34 cellular contexts compared by ENCODE assay signal in the genomic region with DNA sequence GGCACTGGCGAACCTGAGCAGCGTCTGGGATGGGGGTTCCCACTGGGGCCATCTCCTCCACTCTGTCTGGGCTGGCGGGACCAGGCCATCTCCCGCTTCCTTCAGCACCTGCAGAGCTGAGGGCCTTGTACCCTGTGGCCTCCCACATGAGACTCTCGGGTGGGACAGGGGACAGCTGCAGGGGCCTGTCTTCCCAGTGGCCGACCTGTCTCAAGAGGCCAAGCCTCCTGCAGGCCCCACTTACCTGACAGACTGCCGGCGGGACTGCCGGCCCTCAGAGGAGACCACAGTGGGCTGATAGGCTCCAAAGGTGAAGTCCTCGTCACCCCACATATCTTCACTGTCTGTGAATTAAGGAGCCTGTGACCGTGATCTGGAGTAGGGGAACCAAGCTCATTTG.
"Had no signal": no experiment of that assay in that cellular context is flagged by ENCODE, and none has a peak within 500 bp of the region (broad histone marks: within the 10 kb centered on the region; RNA-seq: fewer than 3 reads in every experiment).

No MANE protein-coding gene starts in this region.

- DNase-seq: activated B cell treated with CpG ODN at 0.5 μM for 24 hours; activated CD4-positive, alpha-beta memory T cell treated with anti-CD3 and anti-CD28 coated beads, Interleukin-2, amount 10 ng/mL, durations not matched to agents 7 days and 5 days; activated CD4-positive, alpha-beta T cell treated with anti-CD3 and anti-CD28 coated beads for 1 hour; activated CD4-positive, alpha-beta T cell treated with anti-CD3 and anti-CD28 coated beads for 36 hours; activated CD4-positive, alpha-beta T cell treated with anti-CD3 and anti-CD28 coated beads for 48 hours; activated CD4-positive, alpha-beta T cell treated with anti-CD3 and anti-CD28 coated beads, Interleukin-2, amount 10 ng/mL, durations not matched to agents 7 days and 5 days; activated CD4-positive, alpha-beta T cell treated with anti-CD3 and anti-CD28 coated beads, Interleukin-2, amount 50 U/mL, for 48 hours; activated CD8-positive, alpha-beta memory T cell treated with anti-CD3 and anti-CD28 coated beads for 24 hours; activated CD8-positive, alpha-beta memory T cell treated with anti-CD3 and anti-CD28 coated beads, Interleukin-2, amount 10 ng/mL, durations not matched to agents 7 days and 5 days; activated CD8-positive, alpha-beta memory T cell treated with anti-CD3 and anti-CD28 coated beads, Interleukin-2, amount 50 U/mL, for 48 hours; activated CD8-positive, alpha-beta T cell treated with anti-CD3 and anti-CD28 coated beads, Interleukin-2, amount 10 ng/mL, durations not matched to agents 7 days and 5 days; activated effector memory CD4-positive, alpha-beta T cell treated with Interleukin-2 at 50 U/mL for 16 hours; activated gamma-delta T cell; activated naive CD4-positive, alpha-beta T cell treated with anti-CD3 and anti-CD28 coated beads, Interleukin-2, amount 10 ng/mL, durations not matched to agents 7 days and 5 days; activated naive CD4-positive, alpha-beta T cell treated with Interleukin-2 at 50 U/mL for 16 hours; activated naive CD8-positive, alpha-beta T cell treated with anti-CD3 and anti-CD28 coated beads, Interleukin-2, amount 10 ng/mL, durations not matched to agents 7 days and 5 days; activated naive CD8-positive, alpha-beta T cell treated with anti-CD3 and anti-CD28 coated beads, Interleukin-2, amount 50 U/mL, for 24 hours; activated T-cell treated with anti-CD3 and anti-CD28 coated beads, Interleukin-2, amount 50 U/mL, for 24 hours; activated T-cell treated with anti-CD3 and anti-CD28 coated beads, Interleukin-2, amount 50 U/mL, for 48 hours; amygdala; aorta; body of pancreas; brain microvascular endothelial cell; central memory CD4-positive, alpha-beta T cell; T-helper 1 cell; T-helper 2 cell; T-helper 9 cell had no signal

- H3K27ac Mint-ChIP-seq: activated B cell treated with CpG ODN at 0.5 μM for 24 hours; activated CD4-positive, alpha-beta memory T cell treated with anti-CD3 and anti-CD28 coated beads, Interleukin-2, amount 10 ng/mL, durations not matched to agents 7 days and 5 days; activated CD4-positive, alpha-beta T cell treated with anti-CD3 and anti-CD28 coated beads for 36 hours; activated CD4-positive, alpha-beta T cell treated with anti-CD3 and anti-CD28 coated beads, Interleukin-2, amount 10 ng/mL, durations not matched to agents 7 days and 5 days; activated CD8-positive, alpha-beta memory T cell treated with anti-CD3 and anti-CD28 coated beads, Interleukin-2, amount 10 ng/mL, durations not matched to agents 7 days and 5 days; activated CD8-positive, alpha-beta T cell treated with anti-CD3 and anti-CD28 coated beads, Interleukin-2, amount 10 ng/mL, durations not matched to agents 7 days and 5 days; activated naive CD4-positive, alpha-beta T cell treated with anti-CD3 and anti-CD28 coated beads, Interleukin-2, amount 10 ng/mL, durations not matched to agents 7 days and 5 days; activated naive CD4-positive, alpha-beta T cell treated with anti-CD3 and anti-CD28 coated beads, Interleukin-2, amount 50 U/mL, for 24 hours; activated naive CD8-positive, alpha-beta T cell; activated naive CD8-positive, alpha-beta T cell treated with anti-CD3 and anti-CD28 coated beads, Interleukin-2, amount 10 ng/mL, durations not matched to agents 7 days and 5 days; activated naive CD8-positive, alpha-beta T cell treated with anti-CD3 and anti-CD28 coated beads, Interleukin-2, amount 50 U/mL, for 24 hours; activated T-cell treated with anti-CD3 and anti-CD28 coated beads, Interleukin-2, amount 50 U/mL, for 24 hours; activated T-helper 2 cell treated with anti-CD3 and anti-CD28 coated beads, Interferon-gamma antibody, Interleukin-2, Interleukin-4, amounts not matched to agents 10 μg/mL and 5 μg/mL and 100 μg/mL, durations not matched to agents 14 hours and 24 hours and 36 hours; T-helper 1 cell treated with Interleukin-12 subunit alpha and Interleukin-12 subunit beta and Interleukin-4 antibody, amounts not matched to agents 30 μg/mL and 1 μg/mL, for 36 hours; T-helper 2 cell treated with Interferon-gamma antibody and Interleukin-4, amounts not matched to agents 5 μg/mL and 100 μg/mL, for 36 hours had no signal

- H3K4me3 Mint-ChIP-seq: activated B cell treated with CpG ODN at 0.5 μM for 24 hours; activated CD4-positive, alpha-beta memory T cell treated with anti-CD3 and anti-CD28 coated beads, Interleukin-2, amount 10 ng/mL, durations not matched to agents 7 days and 5 days; activated CD4-positive, alpha-beta T cell treated with anti-CD3 and anti-CD28 coated beads for 36 hours; activated CD4-positive, alpha-beta T cell treated with anti-CD3 and anti-CD28 coated beads, Interleukin-2, amount 10 ng/mL, durations not matched to agents 7 days and 5 days; activated CD8-positive, alpha-beta memory T cell treated with anti-CD3 and anti-CD28 coated beads, Interleukin-2, amount 10 ng/mL, durations not matched to agents 7 days and 5 days; activated CD8-positive, alpha-beta T cell treated with anti-CD3 and anti-CD28 coated beads, Interleukin-2, amount 10 ng/mL, durations not matched to agents 7 days and 5 days; activated naive CD4-positive, alpha-beta T cell treated with anti-CD3 and anti-CD28 coated beads, Interleukin-2, amount 10 ng/mL, durations not matched to agents 7 days and 5 days; activated naive CD4-positive, alpha-beta T cell treated with anti-CD3 and anti-CD28 coated beads, Interleukin-2, amount 50 U/mL, for 24 hours; activated naive CD8-positive, alpha-beta T cell; activated naive CD8-positive, alpha-beta T cell treated with anti-CD3 and anti-CD28 coated beads, Interleukin-2, amount 10 ng/mL, durations not matched to agents 7 days and 5 days; activated naive CD8-positive, alpha-beta T cell treated with anti-CD3 and anti-CD28 coated beads, Interleukin-2, amount 50 U/mL, for 24 hours; activated T-cell treated with anti-CD3 and anti-CD28 coated beads, Interleukin-2, amount 50 U/mL, for 24 hours; T-helper 1 cell treated with Interleukin-12 subunit alpha and Interleukin-12 subunit beta and Interleukin-4 antibody, amounts not matched to agents 30 μg/mL and 1 μg/mL, for 36 hours; T-helper 2 cell treated with Interferon-gamma antibody and Interleukin-4, amounts not matched to agents 5 μg/mL and 100 μg/mL, for 36 hours had no signal

- H3K36me3 ChIP-seq: brain microvascular endothelial cell, breast epithelium had no signal

- H3K27me3 ChIP-seq: body of pancreas, brain microvascular endothelial cell, breast epithelium had no signal

- H3K4me3 ChIP-seq: body of pancreas, breast epithelium had no signal

- H3K9me3 Mint-ChIP-seq: activated B cell treated with CpG ODN at 0.5 μM for 24 hours; activated CD4-positive, alpha-beta memory T cell treated with anti-CD3 and anti-CD28 coated beads, Interleukin-2, amount 10 ng/mL, durations not matched to agents 7 days and 5 days; activated CD4-positive, alpha-beta T cell treated with anti-CD3 and anti-CD28 coated beads, Interleukin-2, amount 10 ng/mL, durations not matched to agents 7 days and 5 days; activated naive CD4-positive, alpha-beta T cell treated with anti-CD3 and anti-CD28 coated beads, Interleukin-2, amount 10 ng/mL, durations not matched to agents 7 days and 5 days; activated naive CD4-positive, alpha-beta T cell treated with anti-CD3 and anti-CD28 coated beads, Interleukin-2, amount 50 U/mL, for 24 hours; activated naive CD8-positive, alpha-beta T cell treated with anti-CD3 and anti-CD28 coated beads, Interleukin-2, amount 10 ng/mL, durations not matched to agents 7 days and 5 days; activated naive CD8-positive, alpha-beta T cell treated with anti-CD3 and anti-CD28 coated beads, Interleukin-2, amount 50 U/mL, for 24 hours; activated T-cell treated with anti-CD3 and anti-CD28 coated beads, Interleukin-2, amount 50 U/mL, for 24 hours; activated T-helper 2 cell treated with anti-CD3 and anti-CD28 coated beads, Interferon-gamma antibody, Interleukin-2, Interleukin-4, amounts not matched to agents 10 μg/mL and 5 μg/mL and 100 μg/mL, durations not matched to agents 14 hours and 24 hours and 36 hours; T-helper 1 cell treated with Interleukin-12 subunit alpha and Interleukin-12 subunit beta and Interleukin-4 antibody, amounts not matched to agents 30 μg/mL and 1 μg/mL, for 36 hours; T-helper 2 cell treated with Interferon-gamma antibody and Interleukin-4, amounts not matched to agents 5 μg/mL and 100 μg/mL, for 36 hours had no signal

- H3K27me3 Mint-ChIP-seq: activated B cell treated with CpG ODN at 0.5 μM for 24 hours; activated CD4-positive, alpha-beta memory T cell treated with anti-CD3 and anti-CD28 coated beads, Interleukin-2, amount 10 ng/mL, durations not matched to agents 7 days and 5 days; activated CD4-positive, alpha-beta T cell treated with anti-CD3 and anti-CD28 coated beads for 36 hours; activated CD4-positive, alpha-beta T cell treated with anti-CD3 and anti-CD28 coated beads, Interleukin-2, amount 10 ng/mL, durations not matched to agents 7 days and 5 days; activated CD8-positive, alpha-beta memory T cell treated with anti-CD3 and anti-CD28 coated beads, Interleukin-2, amount 10 ng/mL, durations not matched to agents 7 days and 5 days; activated naive CD4-positive, alpha-beta T cell treated with anti-CD3 and anti-CD28 coated beads, Interleukin-2, amount 10 ng/mL, durations not matched to agents 7 days and 5 days; activated naive CD4-positive, alpha-beta T cell treated with anti-CD3 and anti-CD28 coated beads, Interleukin-2, amount 50 U/mL, for 24 hours; activated naive CD8-positive, alpha-beta T cell; activated naive CD8-positive, alpha-beta T cell treated with anti-CD3 and anti-CD28 coated beads, Interleukin-2, amount 10 ng/mL, durations not matched to agents 7 days and 5 days; activated naive CD8-positive, alpha-beta T cell treated with anti-CD3 and anti-CD28 coated beads, Interleukin-2, amount 50 U/mL, for 24 hours; activated T-cell treated with anti-CD3 and anti-CD28 coated beads, Interleukin-2, amount 50 U/mL, for 24 hours had no signal

- H3K9me3 ChIP-seq: body of pancreas, breast epithelium had no signal

- H3K4me1 Mint-ChIP-seq: activated B cell treated with CpG ODN at 0.5 μM for 24 hours; activated CD4-positive, alpha-beta memory T cell treated with anti-CD3 and anti-CD28 coated beads, Interleukin-2, amount 10 ng/mL, durations not matched to agents 7 days and 5 days; activated CD4-positive, alpha-beta T cell treated with anti-CD3 and anti-CD28 coated beads for 36 hours; activated CD4-positive, alpha-beta T cell treated with anti-CD3 and anti-CD28 coated beads, Interleukin-2, amount 10 ng/mL, durations not matched to agents 7 days and 5 days; activated CD8-positive, alpha-beta memory T cell treated with anti-CD3 and anti-CD28 coated beads, Interleukin-2, amount 10 ng/mL, durations not matched to agents 7 days and 5 days; activated naive CD4-positive, alpha-beta T cell treated with anti-CD3 and anti-CD28 coated beads, Interleukin-2, amount 10 ng/mL, durations not matched to agents 7 days and 5 days; activated naive CD4-positive, alpha-beta T cell treated with anti-CD3 and anti-CD28 coated beads, Interleukin-2, amount 50 U/mL, for 24 hours; activated naive CD8-positive, alpha-beta T cell treated with anti-CD3 and anti-CD28 coated beads, Interleukin-2, amount 10 ng/mL, durations not matched to agents 7 days and 5 days; activated naive CD8-positive, alpha-beta T cell treated with anti-CD3 and anti-CD28 coated beads, Interleukin-2, amount 50 U/mL, for 24 hours had no signal

- H3K27ac ChIP-seq: body of pancreas, brain microvascular endothelial cell, breast epithelium, VCaP had no signal

- H3K4me1 ChIP-seq: body of pancreas, breast epithelium had no signal

- ATAC-seq: activated CD4-positive, alpha-beta T cell treated with anti-CD3 and anti-CD28 coated beads for 36 hours; activated CD8-positive, alpha-beta memory T cell treated with anti-CD3 and anti-CD28 coated beads, Interleukin-2, amount 10 ng/mL, durations not matched to agents 7 days and 5 days; activated CD8-positive, alpha-beta T cell treated with anti-CD3 and anti-CD28 coated beads, Interleukin-2, amount 10 ng/mL, durations not matched to agents 7 days and 5 days; activated naive CD8-positive, alpha-beta T cell treated with anti-CD3 and anti-CD28 coated beads, Interleukin-2, amount 50 U/mL, for 24 hours; body of pancreas had no signal

- H3K36me3 Mint-ChIP-seq: activated CD8-positive, alpha-beta memory T cell treated with anti-CD3 and anti-CD28 coated beads, Interleukin-2, amount 10 ng/mL, durations not matched to agents 7 days and 5 days; activated naive CD4-positive, alpha-beta T cell treated with anti-CD3 and anti-CD28 coated beads, Interleukin-2, amount 10 ng/mL, durations not matched to agents 7 days and 5 days; activated naive CD4-positive, alpha-beta T cell treated with anti-CD3 and anti-CD28 coated beads, Interleukin-2, amount 50 U/mL, for 24 hours; activated naive CD8-positive, alpha-beta T cell; activated naive CD8-positive, alpha-beta T cell treated with anti-CD3 and anti-CD28 coated beads, Interleukin-2, amount 10 ng/mL, durations not matched to agents 7 days and 5 days had no signal
